In genomic region chr19:1481893-1482360, GRCh38 we compare ENCODE assay signal across 14 cellular contexts. TPM values are rescaled to one million over a fixed set of nuclear protein-coding genes. Genes with fewer than 3 reads are reported as not detected.
DNase-seq lines count a peak whose midpoint lies in the region; ATAC-seq and TF ChIP-seq lines count a peak whose summit lies in the region.
"Had no signal": no experiment of that assay in that cellular context is flagged by ENCODE, and none has a peak within 500 bp of the region (broad histone marks: within the 10 kb centered on the region; RNA-seq: fewer than 3 reads in every experiment).

No MANE protein-coding gene starts in this region.

- no peaks in the 10 kb centered on the region; the same call in 1 of the 2 replicates for H3K4me1 ChIP-seq in HAP-1

- ATAC-seq in HG02678 (IDR thresholded peaks at IDR 0.05; ENCODE audit: unreplicated experiment) (no peak), GM21723 (IDR thresholded peaks at IDR 0.05; ENCODE audit: unreplicated experiment) (no peak)
- ATAC-seq: A549 had no signal

- no peak overlapping the region for H3K4me3 ChIP-seq in HAP-1
- H3K4me3 ChIP-seq: A549 had no signal

- intact Hi-C loops in posterior vena cava (cut with DNase I): loop anchor here in 1 of 2 donors (1.0 kb wide), 1 partner anchor 34 kb away; no protein-coding TSS in a partner anchor

- TF ChIP-seq CTCF in GM13977 (IDR thresholded peaks at IDR 0.05; ENCODE audit: extremely low read depth, insufficient read depth, missing control alignments): no peak

- no peaks in the 10 kb centered on the region for H3K27me3 ChIP-seq in HAP-1 (ENCODE audit: low read depth)

- peaks cover 8% of the 10 kb centered on the region for H3K36me3 ChIP-seq in HAP-1 (replicated peaks)

- no peaks in the 10 kb centered on the region for H3K9me3 ChIP-seq in HAP-1
- H3K9me3 ChIP-seq: A549 had no signal

- in situ Hi-C loops in GM13977 (cut with MboI; ENCODE audit: low pct_unique_long_range_greater_than_20kb, low sequenced_read_pairs, unreplicated experiment) (no loop called here), HAP-1 (cut with MboI; ENCODE audit: low sequenced_read_pairs) (no loop called here)

- peak; percentile 16 for DNase-seq in activated CD8-positive, alpha-beta memory T cell treated with anti-CD3 and anti-CD28 coated beads, Interleukin-2, amount 50 U/mL, for 4 hours
- DNase-seq in activated CD8-positive, alpha-beta memory T cell treated with anti-CD3 and anti-CD28 coated beads for 24 hours: no peak
- peak; percentile 27 for DNase-seq in GM13977 (ENCODE audit: low spot score)
- DNase-seq in epidermal melanocyte (ENCODE audit: insufficient read length, low spot score): peak; percentile 17
- peak; percentile 78 for DNase-seq in posterior vena cava (ENCODE audit: low spot score)
- DNase-seq in HAP-1 (ENCODE audit: low spot score in 2 of 2): no peak
- DNase-seq: EL, NCI-H1417, NCI-H2029, NCI-H524 treated with DMSO at 0.1 percent for 48 hours, SIG-M5 had no signal

RNA-seq across cellular contexts. Expression of gene C19orf25, which starts 2.9 kb away (rescaled TPM):
- 10 to 100 TPM; 16.2 to 17.3 TPM for total RNA-seq in posterior vena cava

RNA-seq across cellular contexts. Expression of gene PCSK4, which starts 8.2 kb away (rescaled TPM):
- total RNA-seq in posterior vena cava: 1 to 10 TPM in 1 of 2 donors, under 1 TPM in 1; 0.52 to 1.8 TPM

RNA-seq across cellular contexts. Expression of gene REEP6, which starts 9.1 kb away (rescaled TPM):
- 1 to 10 TPM in 1 of 2 donors, under 1 TPM in 1; 0.33 to 1.2 TPM for total RNA-seq in posterior vena cava

RNA-seq across cellular contexts. Expression of gene ADAMTSL5, which starts 30.9 kb away (rescaled TPM):
- 1 to 10 TPM; 7.4 to 9.1 TPM for total RNA-seq in posterior vena cava

RNA-seq across cellular contexts. Expression of gene APC2, which starts 32.0 kb away (rescaled TPM):
- under 1 TPM; 0.05 to 0.10 TPM for total RNA-seq in posterior vena cava

Comparison
In these comparisons a context has a peak if more than half of its experiments do, and no peak if none do; other contexts are left out.
1. DNase-seq: peak in activated CD8-positive, alpha-beta memory T cell treated with anti-CD3 and anti-CD28 coated beads, Interleukin-2, amount 50 U/mL, for 4 hours (single experiment), GM13977 (single experiment), epidermal melanocyte (single experiment) and posterior vena cava (single experiment); none in activated CD8-positive, alpha-beta memory T cell treated with anti-CD3 and anti-CD28 coated beads for 24 hours (single experiment) and HAP-1 (0 of 2).